8 cellular contexts compared by ENCODE assay signal in the genomic region with DNA sequence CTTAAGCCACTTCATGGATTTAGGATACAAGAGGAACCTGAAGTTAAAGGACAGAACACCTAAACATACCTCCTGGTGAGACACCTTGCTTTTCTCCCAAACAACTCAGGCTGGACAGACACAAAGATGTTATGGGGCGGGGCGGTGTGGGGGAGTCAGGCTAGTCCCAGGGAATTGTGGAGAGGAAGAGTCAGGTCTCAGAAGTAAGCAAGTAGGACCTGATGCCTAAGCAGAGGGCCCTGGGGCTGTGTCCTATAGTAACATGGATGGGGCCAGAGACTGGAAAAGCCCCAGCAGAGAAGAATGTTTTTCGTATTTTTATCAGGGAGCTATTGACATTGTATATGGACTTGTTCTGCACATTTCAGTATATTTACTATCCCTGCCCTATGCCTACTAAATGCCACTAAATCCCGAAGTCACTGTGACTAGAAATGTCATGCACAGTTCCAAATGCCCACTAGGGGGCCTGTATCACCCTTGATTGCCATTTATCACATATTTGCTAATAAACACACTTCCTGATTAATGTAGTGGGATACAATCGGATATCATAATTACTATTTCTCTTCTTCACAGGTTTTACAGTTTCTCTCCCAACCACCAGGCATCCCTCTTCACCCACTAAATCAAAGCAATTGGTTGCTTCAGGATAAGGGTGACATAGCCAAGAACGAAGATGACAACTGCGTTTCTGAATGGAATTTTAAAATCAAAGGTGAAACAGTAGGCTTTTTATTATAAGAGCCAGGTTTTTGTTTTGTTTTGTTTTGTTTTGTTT. TPM values are rescaled to one million over a fixed set of nuclear protein-coding genes. Genes with fewer than 3 reads are reported as not detected.
DNase-seq lines count a peak whose midpoint lies in the region; ATAC-seq and TF ChIP-seq lines count a peak whose summit lies in the region.

No MANE protein-coding gene starts in this region.

- no peaks in the 10 kb centered on the region for H3K4me1 Mint-ChIP-seq in CD4-positive, alpha-beta T cell (ENCODE audit: low read depth)

- H3K27ac Mint-ChIP-seq in CD4-positive, alpha-beta T cell: no peak overlapping the region

- H3K9me3 Mint-ChIP-seq in CD4-positive, alpha-beta T cell: no peaks in the 10 kb centered on the region

- POLR2A ChIA-PET in CD4-positive, alpha-beta T cell (lab: Charles Lee): no interaction called here

- no peaks in the 10 kb centered on the region for H3K9me3 ChIP-seq in CD4-positive, alpha-beta T cell (ENCODE audit: control insufficient read depth, low read length)

- no peak overlapping the region for H3K4me3 ChIP-seq in cardiac fibroblast (replicated peaks in 1 of 2; ENCODE audit: low read depth in 2 of 2, low read length in 2 of 2)

- intact Hi-C loops in CD4-positive, alpha-beta T cell (cut with DNase I, micrococcal nuclease): loop anchor here (1.0 to 2.0 kb wide), 2 partner anchors 21 to 158 kb away; no protein-coding TSS in a partner anchor

- H3K4me3 Mint-ChIP-seq in CD4-positive, alpha-beta T cell: no peak overlapping the region

- H3K36me3 Mint-ChIP-seq in CD4-positive, alpha-beta T cell (ENCODE audit: low read depth): no peaks in the 10 kb centered on the region

- H3K27me3 ChIP-seq in CD4-positive, alpha-beta T cell (ENCODE audit: control insufficient read depth, insufficient read depth, low read length): no peaks in the 10 kb centered on the region

- H3K27me3 Mint-ChIP-seq in CD4-positive, alpha-beta T cell: no peaks in the 10 kb centered on the region

- no peak overlapping the region for H3K27ac ChIP-seq in CD4-positive, alpha-beta T cell (ENCODE audit: low read depth, low read length)

- CTCF ChIA-PET in CD4-positive, alpha-beta T cell (lab: Charles Lee): interaction anchor here (1.3 to 6.4 kb wide), 2 partner anchors 155 to 158 kb away, joined by 4 to 37 read pairs; no protein-coding TSS in a partner anchor

- DNase-seq in CD4-positive, alpha-beta T cell: peak; percentile 23 to 46 (median 28)
- peak in 4 of 5 experiments; percentile 7 to 55 (median 35) for DNase-seq in T-helper 2 cell
- DNase-seq in cardiac fibroblast (ENCODE audit: low read depth in 2 of 2): peak; percentile 67 to 69
- peak; percentile 28 for DNase-seq in kidney glomerular epithelial cell (lab: John Stamatoyannopoulos, UW)
- peak; percentile 12 to 32 for DNase-seq in stimulated activated CD8-positive, alpha-beta memory T cell treated with anti-CD3 and anti-CD28 coated beads, Interleukin-2, amount 100 ng/mL, for 1 hour (ENCODE audit: low read depth in 2 of 2)
- no peak for DNase-seq in GOT3 (lab: John Stamatoyannopoulos, UW)

- peak; percentile 71 for ATAC-seq in CD4-positive, alpha-beta T cell (ENCODE audit: poor library complexity)
- ATAC-seq in GM18907 (IDR thresholded peaks at IDR 0.05; ENCODE audit: unreplicated experiment): peak; percentile 65
- ATAC-seq in HG03460 (IDR thresholded peaks at IDR 0.05; ENCODE audit: unreplicated experiment): peak; percentile 56

- TF ChIP-seq CTCF in CD4-positive, alpha-beta T cell (IDR thresholded peaks at IDR 0.05): peak; percentile 97
- peak; percentile 77 for TF ChIP-seq CTCF in cardiac fibroblast (IDR thresholded peaks at IDR 0.05; ENCODE audit: low read depth, low read length)

RNA-seq across cellular contexts. Expression of a gene that starts 23.8 kb away (rescaled TPM):
- total RNA-seq in CD4-positive, alpha-beta T cell: 1 to 10 TPM; 5.6 to 5.7 TPM

RNA-seq across cellular contexts. Expression of a gene that starts 24.1 kb away (rescaled TPM):
- 10 to 100 TPM; 21.0 to 21.1 TPM for total RNA-seq in CD4-positive, alpha-beta T cell
